Comparison of ENCODE assay signal across 1 cellular context in genomic region chr10:22294694-22295093, GRCh38.
TF ChIP-seq lines count a peak whose summit lies in the region.

No MANE protein-coding gene starts in this region.

TF ChIP-seq in HEK293, 187 proteins besides CTCF, POLR2A, EP300 and RAD21 (continued from another document):
- TF ChIP-seq ZNF18 (tag by site-specific recombination; IDR thresholded peaks at IDR 0.05) (peak; percentile 53; the same call in 1 of the 2 replicates), ZNF776 (tag by site-specific recombination; IDR thresholded peaks at IDR 0.05; ENCODE audit: borderline replicate concordance) (no peak), ZNF433 (tag by site-specific recombination; IDR thresholded peaks at IDR 0.05; ENCODE audit: low read depth) (no peak), ZNF843 (tag by site-specific recombination; IDR thresholded peaks at IDR 0.05) (peak; percentile 80), YY1 (tag by site-specific recombination; IDR thresholded peaks at IDR 0.05) (peak; percentile 24; the same call in 1 of the 2 replicates), KLF10 (tag by site-specific recombination; IDR thresholded peaks at IDR 0.05) (peak; percentile 34; the same call in 1 of the 2 replicates), ZNF416 (tag by site-specific recombination; IDR thresholded peaks at IDR 0.05) (no peak), PRDM10 (tag by site-specific recombination; IDR thresholded peaks at IDR 0.05) (0 out of 2 replicates have a peak, but pooled peaks have one; percentile 26), PRDM6 (tag by site-specific recombination; IDR thresholded peaks at IDR 0.05) (peak; percentile 90), SP3 (tag by site-specific recombination; IDR thresholded peaks at IDR 0.05) (no peak), GLI2 (tag by site-specific recombination; IDR thresholded peaks at IDR 0.05; ENCODE audit: borderline replicate concordance, low read depth) (0 out of 2 replicates have a peak, but pooled peaks have one; percentile 45), IKZF3 (tag by site-specific recombination; IDR thresholded peaks at IDR 0.05) (peak; percentile 78), ZBTB8A (tag by site-specific recombination; IDR thresholded peaks at IDR 0.05) (no peak), ZNF660 (tag by site-specific recombination; IDR thresholded peaks at IDR 0.05) (no peak), OSR2 (tag by site-specific recombination; IDR thresholded peaks at IDR 0.05) (peak; percentile 93), ZNF10 (tag by site-specific recombination; IDR thresholded peaks at IDR 0.05) (peak; percentile 62; the same call in 1 of the 2 replicates), MZF1 (tag by site-specific recombination; IDR thresholded peaks at IDR 0.05; ENCODE audit: borderline replicate concordance) (no peak), FEZF1 (tag by site-specific recombination; IDR thresholded peaks at IDR 0.05) (peak; percentile 75)
